Comparison of ENCODE assay signal across 28 cellular contexts in genomic region chr19:49006905-49007304, GRCh38. TPM values are rescaled to one million over a fixed set of nuclear protein-coding genes. Genes with fewer than 3 reads are reported as not detected.
DNase-seq lines count a peak whose midpoint lies in the region; ATAC-seq, FAIRE-seq and TF ChIP-seq lines count a peak whose summit lies in the region.
"Had no signal": no experiment of that assay in that cellular context is flagged by ENCODE, and none has a peak within 500 bp of the region (broad histone marks: within the 10 kb centered on the region; RNA-seq: fewer than 3 reads in every experiment).

No MANE protein-coding gene starts in this region.

- in situ Hi-C loops in GM12878 (cut with MboI), result no loop called here

- no peak overlapping the region for H4K91ac ChIP-seq in neuronal stem cell (ENCODE audit: low read depth, low read length, poor library complexity)

- peak overlapping the region; percentile 38 for H3K18ac ChIP-seq in neuronal stem cell (ENCODE audit: low read length)

- H2BK5ac ChIP-seq in neuronal stem cell (ENCODE audit: low read length), result no peak overlapping the region

- no peaks in the 10 kb centered on the region for H4K20me1 ChIP-seq in GM12878 (ENCODE audit: control insufficient read depth, insufficient read depth)

- no peak overlapping the region for H4K8ac ChIP-seq in neuronal stem cell (ENCODE audit: low read depth, low read length)

- no peak overlapping the region for H3K14ac ChIP-seq in neuronal stem cell (ENCODE audit: low read length)

- no peak for TF ChIP-seq POLR2A in GM12878 (IDR thresholded peaks at IDR 0.05; ENCODE audit: low read depth, low read length)

- no peak overlapping the region for H2BK120ac ChIP-seq in neuronal stem cell (ENCODE audit: low read depth, low read length)

- H3K4ac ChIP-seq in neuronal stem cell (ENCODE audit: low read length), result no peak overlapping the region

- H3K9ac ChIP-seq in GM12878 (ENCODE audit: control insufficient read depth, insufficient read depth, low read length) (no peak overlapping the region), neuronal stem cell (ENCODE audit: low read depth, low read length, poor library complexity) (no peak overlapping the region)
- H3K9ac ChIP-seq: BLaER1 had no signal

- no peak overlapping the region for H3K23ac ChIP-seq in neuronal stem cell (ENCODE audit: low read depth, low read length, poor library complexity)

- POLR2A ChIA-PET in GM12878 (lab: Charles Lee), result interaction anchor here (1.0 kb wide), 1 partner anchor 13 kb away, joined by 3 read pairs; the partner anchor contains the start of genes GYS1 and RUVBL2

- DNase-seq in GM12878 (ENCODE audit: low read depth, low spot score) (no peak), neuronal stem cell (ENCODE audit: low spot score) (no peak), amniotic stem cell (lab: John Stamatoyannopoulos, UW) (no peak)
- DNase-seq in stimulated activated CD8-positive, alpha-beta memory T cell treated with anti-CD3 and anti-CD28 coated beads, Interleukin-4, amount 100 ng/mL, for 48 hours, result no peak
- DNase-seq: 8988T; ACHN; BE2C; C1 segment of cervical spinal cord; CD4-positive, alpha-beta memory T cell; CD4-positive, CD25-positive, alpha-beta regulatory T cell; CD8-positive, alpha-beta memory T cell; COR-L47; DMS 273 treated with DMSO at 0.1 percent for 48 hours; DMS153; DMS53; DMS79; DND-41; EL; GDM1 had no signal

- H2BK15ac ChIP-seq in neuronal stem cell (ENCODE audit: low read length), result no peak overlapping the region

- H2AFZ ChIP-seq in GM12878 (ENCODE audit: control insufficient read depth, low read depth, low read length), result no peak overlapping the region
- H2AFZ ChIP-seq in neuronal stem cell (ENCODE audit: low read length), result no peak overlapping the region

- no peak for TF ChIP-seq EP300 in GM12878 (IDR thresholded peaks at IDR 0.05; ENCODE audit: borderline replicate concordance in 1 of 2, control insufficient read depth in 1 of 2, low read depth in 2 of 2, low read length in 2 of 2)

- H3K27me3 ChIP-seq in GM12878 (replicated peaks in 1 of 2; ENCODE audit: control insufficient read depth in 2 of 2, insufficient read depth in 2 of 2, low read length in 1 of 2) (no peaks in the 10 kb centered on the region), neuronal stem cell (ENCODE audit: control insufficient read depth in 3 of 3, insufficient read depth in 3 of 3, low read depth in 1 of 3, low read length in 3 of 3) (peaks cover 0 to 2% (median 0%) of the 10 kb centered on the region in 3 experiments)
- H3K27me3 ChIP-seq: BE2C, BLaER1 had no signal

- no peaks in the 10 kb centered on the region for H3K79me2 ChIP-seq in GM12878 (ENCODE audit: control insufficient read depth, insufficient read depth, low read length)

- H3K27ac ChIP-seq in GM12878 (ENCODE audit: control insufficient read depth, insufficient read depth) (no peak overlapping the region), neuronal stem cell (replicated peaks; ENCODE audit: low read length) (no peak overlapping the region)
- H3K27ac ChIP-seq: BLaER1 had no signal

- H3K4me3 ChIP-seq in GM12878 (no peak overlapping the region), neuronal stem cell (ENCODE audit: low read length in 2 of 2) (no peak overlapping the region)
- H3K4me3 ChIP-seq: BLaER1 had no signal

- RAD21 ChIA-PET in GM12878 (lab: Charles Lee; ENCODE audit: unreplicated experiment), result no interaction called here

- ATAC-seq in GM12878 (no peak), HG02938 (IDR thresholded peaks at IDR 0.05; ENCODE audit: unreplicated experiment) (no peak)

- H2BK12ac ChIP-seq in neuronal stem cell (ENCODE audit: low read length), result no peak overlapping the region

- H2AK5ac ChIP-seq in neuronal stem cell (ENCODE audit: low read depth, low read length), result no peak overlapping the region

- 96% methylated on average over 22 of the region's 22 CpGs for WGBS in GM12878 (ENCODE audit: insufficient coverage, insufficient replicate concordance, low lambda C conversion rate, missing lambda C conversion rate)
- WGBS in neuronal stem cell (ENCODE audit: extremely low coverage in 2 of 2, insufficient read length in 2 of 2, insufficient replicate concordance in 1 of 2), 2 donors, result no CpG with 5 or more reads among the region's 22 CpGs

- H3K4me1 ChIP-seq in GM12878 (ENCODE audit: control insufficient read depth, insufficient read depth, low read length) (no peaks in the 10 kb centered on the region), neuronal stem cell (ENCODE audit: control insufficient read depth in 2 of 2, insufficient read depth in 1 of 2, low read depth in 1 of 2, low read length in 2 of 2) (no peaks in the 10 kb centered on the region)
- H3K4me1 ChIP-seq: BE2C, BLaER1 had no signal

- H3K36me3 ChIP-seq in GM12878 (ENCODE audit: control insufficient read depth in 2 of 2, insufficient read depth in 2 of 2, low read length in 1 of 2), result peaks cover 21 to 28% of the 10 kb centered on the region in 2 experiments
- peaks cover 56 to 83% of the 10 kb centered on the region in 2 donors for H3K36me3 ChIP-seq in neuronal stem cell (replicated peaks in 1 of 2; ENCODE audit: control insufficient read depth in 2 of 2, insufficient read depth in 2 of 2, low read length in 2 of 2)

- SMC1A ChIA-PET in GM12878 (lab: Charles Lee; ENCODE audit: uncharacterized antibody, unreplicated experiment), result no interaction called here

- no TSS peak for BruUV-seq in GM12878 (replicated peaks; lab: Mats Ljungman, UMichigan)

- FAIRE-seq in GM12878 (lab: Jason Lieb, UNC), result no peak
- FAIRE-seq: A204.1, GM12891, GM19239 had no signal

- CTCF ChIA-PET in GM12878 (lab: Yijun Ruan, JAX), result interaction anchor here (3.2 kb wide), 1 partner anchor 8 kb away, joined by 16 read pairs; no protein-coding TSS in a partner anchor

- no peak for TF ChIP-seq CTCF in GM12878 (IDR thresholded peaks at IDR 0.05 in 2 of 3, conservative IDR thresholded peaks at IDR 0.05 in 1 of 3; ENCODE audit: control insufficient read depth in 2 of 3, extremely low read depth in 1 of 3, insufficient read depth in 1 of 3, low read depth in 3 of 3, low read length in 3 of 3)

- no peaks in the 10 kb centered on the region for H3K9me3 ChIP-seq in GM12878 (replicated peaks; ENCODE audit: control insufficient read depth, insufficient read depth, low read length)
- no peaks in the 10 kb centered on the region for H3K9me3 ChIP-seq in neuronal stem cell (replicated peaks in 1 of 2; ENCODE audit: control insufficient read depth in 2 of 2, insufficient read depth in 1 of 2, low read depth in 1 of 2, low read length in 2 of 2)
- H3K9me3 ChIP-seq: BE2C, BLaER1 had no signal

- H3K4me2 ChIP-seq in GM12878 (ENCODE audit: control insufficient read depth, insufficient read depth) (no peak overlapping the region), neuronal stem cell (ENCODE audit: insufficient read depth, low read length, poor library complexity, severe bottlenecking) (no peak overlapping the region)
- H3K4me2 ChIP-seq: BLaER1 had no signal

- TF ChIP-seq RAD21 in GM12878 (IDR thresholded peaks at IDR 0.05; ENCODE audit: insufficient read depth, low read depth, low read length), result no peak

- peaks cover 5% of the 10 kb centered on the region for H3K79me1 ChIP-seq in neuronal stem cell (ENCODE audit: low read depth, low read length)

- intact Hi-C loops in GM12878 (cut with micrococcal nuclease; ENCODE audit: unreplicated experiment), result no loop called here

RNA-seq across cellular contexts. Expression of gene LHB, which starts 10.0 kb away (rescaled TPM):
- not detected in 2 replicates for total RNA-seq in GM12878 (2013; cell fraction: nucleolus; rRNA removed)
- 0.34 TPM in 1 of 2 replicates, not detected in the other for total RNA-seq in GM12878 (2014; rRNA removed)
- not detected in 2 replicates for total RNA-seq in GM12878 (2014; rRNA removed; fragmentation: Illumina TruSeq; extraction: Trizol)
- 0.46 TPM in 1 of 2 replicates, not detected in the other for total RNA-seq in GM12878 (2021)
- 1.7 TPM for polyA plus RNA-seq in GM12878 (2011; ENCODE audit: low read depth)
- polyA plus RNA-seq in GM12878 (2011; rRNA removed), result not detected in 2 replicates
- not detected in 2 replicates for polyA plus RNA-seq in GM12878 (2011; cell fraction: cytosol; rRNA removed)
- polyA plus RNA-seq in GM12878 (2011; cell fraction: nucleus; rRNA removed), result 0.97 and 1.1 TPM in 2 replicates
- polyA plus RNA-seq in GM12878 (2012), result 0.54 and 0.60 TPM in 2 replicates
- polyA plus RNA-seq in GM12878 (2014; fragmentation: Illumina TruSeq; extraction: Trizol), result not detected in 2 replicates
- under 1 TPM in 1 of 2 experiments, not detected in 1; 0.20 TPM for polyA plus RNA-seq in GM12878 (2014; fragmentation: Nextera tagmentation; extraction: Ambion mirVana)
- 0.28 TPM in 1 of 2 replicates, not detected in the other for polyA plus RNA-seq in GM12878 (2014; rRNA removed)
- under 1 TPM; 0.60 to 0.72 TPM for polyA plus RNA-seq in GM12878 (2016; fragmentation: Nextera tagmentation; extraction: Ambion mirVana)
- not detected in 2 replicates for polyA minus RNA-seq in GM12878 (2011; rRNA and poly(A)+ RNA removed)
- polyA minus RNA-seq in GM12878 (2011; cell fraction: cytosol; rRNA and poly(A)+ RNA removed), result not detected in 2 replicates
- not detected in 2 replicates for polyA minus RNA-seq in GM12878 (2011; cell fraction: nucleus; rRNA and poly(A)+ RNA removed)
- polyA plus RNA-seq in neuronal stem cell (2013, experiment 1 of 2), result 0.10 TPM
- not detected for polyA plus RNA-seq in neuronal stem cell (2013, experiment 2 of 2)
- total RNA-seq: A673; CD4-positive, alpha-beta memory T cell; CD4-positive, CD25-positive, alpha-beta regulatory T cell; CD8-positive, alpha-beta memory T cell; G401 had no signal
- polyA plus RNA-seq: AG04450; CD14-positive monocyte; CD4-positive, CD25-positive, alpha-beta regulatory T cell; CD8-positive, alpha-beta memory T cell had no signal

RNA-seq across cellular contexts. Expression of gene RUVBL2, which starts 13.2 kb away (rescaled TPM):
- total RNA-seq in GM12878 (2013; cell fraction: nucleolus; rRNA removed), result 60.9 and 67.9 TPM in 2 replicates
- total RNA-seq in GM12878 (2014; rRNA removed) (195 and 202 TPM in 2 replicates), GM12878 (2014; rRNA removed; fragmentation: Illumina TruSeq; extraction: Trizol) (80.3 and 97.0 TPM in 2 replicates), GM12878 (2021) (134 and 142 TPM in 2 replicates)
- polyA plus RNA-seq in GM12878 (2011; ENCODE audit: low read depth), result 38.4 TPM
- polyA plus RNA-seq in GM12878 (2011; rRNA removed) (58.7 and 117 TPM in 2 replicates), GM12878 (2014; fragmentation: Illumina TruSeq; extraction: Trizol) (11.8 and 53.8 TPM in 2 replicates), GM12878 (2014; fragmentation: Nextera tagmentation; extraction: Ambion mirVana) (10 to 100 TPM; 33.8 to 70.6 TPM), GM12878 (2014; rRNA removed) (142 and 166 TPM in 2 replicates), GM12878 (2016; fragmentation: Nextera tagmentation; extraction: Ambion mirVana) (100 to 1,000 TPM; 214 to 224 TPM)
- 182 and 281 TPM in 2 replicates for polyA plus RNA-seq in GM12878 (2011; cell fraction: cytosol; rRNA removed)
- polyA plus RNA-seq in GM12878 (2011; cell fraction: nucleus; rRNA removed), result 206 and 275 TPM in 2 replicates
- 88.4 and 111 TPM in 2 replicates for polyA plus RNA-seq in GM12878 (2012)
- polyA minus RNA-seq in GM12878 (2011; rRNA and poly(A)+ RNA removed), result 125 and 207 TPM in 2 replicates
- polyA minus RNA-seq in GM12878 (2011; cell fraction: cytosol; rRNA and poly(A)+ RNA removed), result 59.3 and 70.5 TPM in 2 replicates
- 47.3 and 83.5 TPM in 2 replicates for polyA minus RNA-seq in GM12878 (2011; cell fraction: nucleus; rRNA and poly(A)+ RNA removed)
- polyA plus RNA-seq in neuronal stem cell (2013, experiment 1 of 2), result 76.7 TPM
- polyA plus RNA-seq in neuronal stem cell (2013, experiment 2 of 2), result 72.0 TPM

RNA-seq across cellular contexts. Expression of gene GYS1, which starts 13.8 kb away (rescaled TPM):
- 77.6 and 83.1 TPM in 2 replicates for total RNA-seq in GM12878 (2013; cell fraction: nucleolus; rRNA removed)
- total RNA-seq in GM12878 (2014; rRNA removed), result 35.4 and 39.5 TPM in 2 replicates
- total RNA-seq in GM12878 (2014; rRNA removed; fragmentation: Illumina TruSeq; extraction: Trizol), result 20.2 and 21.5 TPM in 2 replicates
- 37.3 and 40.2 TPM in 2 replicates for total RNA-seq in GM12878 (2021)
- 30.6 TPM for polyA plus RNA-seq in GM12878 (2011; ENCODE audit: low read depth)
- 36.0 and 62.0 TPM in 2 replicates for polyA plus RNA-seq in GM12878 (2011; rRNA removed)
- polyA plus RNA-seq in GM12878 (2011; cell fraction: cytosol; rRNA removed), result 72.2 and 76.1 TPM in 2 replicates
- polyA plus RNA-seq in GM12878 (2011; cell fraction: nucleus; rRNA removed), result 87.8 and 91.9 TPM in 2 replicates
- polyA plus RNA-seq in GM12878 (2012), result 49.4 and 54.4 TPM in 2 replicates
- polyA plus RNA-seq in GM12878 (2014; fragmentation: Illumina TruSeq; extraction: Trizol), result 40.6 and 44.3 TPM in 2 replicates
- 1 to 10 TPM; 3.7 to 5.8 TPM for polyA plus RNA-seq in GM12878 (2014; fragmentation: Nextera tagmentation; extraction: Ambion mirVana)
- 42.2 and 45.5 TPM in 2 replicates for polyA plus RNA-seq in GM12878 (2014; rRNA removed)
- 10 to 100 TPM; 37.3 to 40.6 TPM for polyA plus RNA-seq in GM12878 (2016; fragmentation: Nextera tagmentation; extraction: Ambion mirVana)
- polyA minus RNA-seq in GM12878 (2011; rRNA and poly(A)+ RNA removed), result 56.8 and 118 TPM in 2 replicates
- 23.9 and 29.7 TPM in 2 replicates for polyA minus RNA-seq in GM12878 (2011; cell fraction: cytosol; rRNA and poly(A)+ RNA removed)
- 38.2 and 52.7 TPM in 2 replicates for polyA minus RNA-seq in GM12878 (2011; cell fraction: nucleus; rRNA and poly(A)+ RNA removed)
- polyA plus RNA-seq in neuronal stem cell (2013, experiment 1 of 2), result 17.7 TPM
- 16.4 TPM for polyA plus RNA-seq in neuronal stem cell (2013, experiment 2 of 2)

RNA-seq across cellular contexts. Expression of gene CGB3, which starts 17.2 kb away (rescaled TPM):
- total RNA-seq in GM12878 (2013; cell fraction: nucleolus; rRNA removed), result not detected in 2 replicates
- total RNA-seq in GM12878 (2014; rRNA removed) (not detected in 2 replicates), GM12878 (2014; rRNA removed; fragmentation: Illumina TruSeq; extraction: Trizol) (not detected in 2 replicates), GM12878 (2021) (not detected in 2 replicates)
- polyA plus RNA-seq in GM12878 (2011; ENCODE audit: low read depth), result not detected
- polyA plus RNA-seq in GM12878 (2011; rRNA removed) (not detected in 2 replicates), GM12878 (2014; fragmentation: Illumina TruSeq; extraction: Trizol) (not detected in 2 replicates), GM12878 (2014; fragmentation: Nextera tagmentation; extraction: Ambion mirVana) (not detected), GM12878 (2014; rRNA removed) (not detected in 2 replicates), GM12878 (2016; fragmentation: Nextera tagmentation; extraction: Ambion mirVana) (not detected)
- polyA plus RNA-seq in GM12878 (2011; cell fraction: cytosol; rRNA removed), result not detected in 2 replicates
- not detected in 2 replicates for polyA plus RNA-seq in GM12878 (2011; cell fraction: nucleus; rRNA removed)
- polyA plus RNA-seq in GM12878 (2012), result not detected in 2 replicates
- not detected in 2 replicates for polyA minus RNA-seq in GM12878 (2011; rRNA and poly(A)+ RNA removed)
- not detected in 2 replicates for polyA minus RNA-seq in GM12878 (2011; cell fraction: cytosol; rRNA and poly(A)+ RNA removed)
- not detected in 2 replicates for polyA minus RNA-seq in GM12878 (2011; cell fraction: nucleus; rRNA and poly(A)+ RNA removed)
- not detected for polyA plus RNA-seq in neuronal stem cell (2013, experiment 1 of 2)
- polyA plus RNA-seq in neuronal stem cell (2013, experiment 2 of 2), result not detected
- total RNA-seq: A673; CD4-positive, alpha-beta memory T cell; CD4-positive, CD25-positive, alpha-beta regulatory T cell; CD8-positive, alpha-beta memory T cell; G401 had no signal
- polyA plus RNA-seq: AG04450; CD14-positive monocyte; CD4-positive, alpha-beta memory T cell; CD4-positive, CD25-positive, alpha-beta regulatory T cell; CD8-positive, alpha-beta memory T cell had no signal

RNA-seq across cellular contexts. Expression of gene CGB2, which starts 24.8 kb away (rescaled TPM):
- total RNA-seq in GM12878 (2013; cell fraction: nucleolus; rRNA removed), result not detected in 2 replicates
- total RNA-seq in GM12878 (2014; rRNA removed), result 0.22 TPM in 1 of 2 replicates, not detected in the other
- total RNA-seq in GM12878 (2014; rRNA removed; fragmentation: Illumina TruSeq; extraction: Trizol), result not detected in 2 replicates
- not detected in 2 replicates for total RNA-seq in GM12878 (2021)
- polyA plus RNA-seq in GM12878 (2011; ENCODE audit: low read depth), result not detected
- not detected in 2 replicates for polyA plus RNA-seq in GM12878 (2011; rRNA removed)
- not detected in 2 replicates for polyA plus RNA-seq in GM12878 (2011; cell fraction: cytosol; rRNA removed)
- polyA plus RNA-seq in GM12878 (2011; cell fraction: nucleus; rRNA removed), result not detected in 2 replicates
- 0.34 TPM in 1 of 2 replicates, not detected in the other for polyA plus RNA-seq in GM12878 (2012)
- polyA plus RNA-seq in GM12878 (2014; fragmentation: Illumina TruSeq; extraction: Trizol), result not detected in 2 replicates
- polyA plus RNA-seq in GM12878 (2014; fragmentation: Nextera tagmentation; extraction: Ambion mirVana), result not detected
- 0.11 and 0.20 TPM in 2 replicates for polyA plus RNA-seq in GM12878 (2014; rRNA removed)
- under 1 TPM in 1 of 2 experiments, not detected in 1; 0.37 TPM for polyA plus RNA-seq in GM12878 (2016; fragmentation: Nextera tagmentation; extraction: Ambion mirVana)
- polyA minus RNA-seq in GM12878 (2011; rRNA and poly(A)+ RNA removed), result not detected in 2 replicates
- not detected in 2 replicates for polyA minus RNA-seq in GM12878 (2011; cell fraction: cytosol; rRNA and poly(A)+ RNA removed)
- not detected in 2 replicates for polyA minus RNA-seq in GM12878 (2011; cell fraction: nucleus; rRNA and poly(A)+ RNA removed)
- polyA plus RNA-seq in neuronal stem cell (2013, experiment 1 of 2), result 0.24 TPM
- 0.06 TPM for polyA plus RNA-seq in neuronal stem cell (2013, experiment 2 of 2)
- total RNA-seq: A673; CD4-positive, alpha-beta memory T cell; CD4-positive, CD25-positive, alpha-beta regulatory T cell; CD8-positive, alpha-beta memory T cell; G401 had no signal
- polyA plus RNA-seq: AG04450; CD14-positive monocyte; CD4-positive, alpha-beta memory T cell; CD4-positive, CD25-positive, alpha-beta regulatory T cell; CD8-positive, alpha-beta memory T cell had no signal
